8 cellular contexts compared by ENCODE assay signal in the genomic region with DNA sequence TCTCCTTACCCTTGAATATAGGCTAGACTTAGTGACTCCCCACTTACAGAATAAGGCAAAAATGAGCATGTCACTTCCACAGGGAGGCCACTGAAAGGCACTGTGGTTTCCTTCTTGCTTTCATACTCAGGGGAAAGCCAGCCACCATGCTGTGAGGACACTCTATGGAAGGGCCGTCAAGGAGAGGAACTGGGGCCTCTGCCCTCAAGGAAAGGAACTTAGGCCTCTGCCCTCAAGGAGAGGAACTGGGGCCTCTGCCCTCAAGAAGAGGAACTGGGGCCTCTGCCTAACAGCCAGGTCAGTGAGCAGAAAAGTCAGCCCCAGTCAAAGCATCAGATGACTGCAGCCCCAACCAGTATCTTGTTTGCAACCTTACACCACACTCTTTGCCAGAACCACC. TPM values are rescaled to one million over a fixed set of nuclear protein-coding genes. Genes with fewer than 3 reads are reported as not detected.
DNase-seq lines count a peak whose midpoint lies in the region; ATAC-seq and TF ChIP-seq lines count a peak whose summit lies in the region.

No MANE protein-coding gene starts in this region.

- peaks cover 7% of the 10 kb centered on the region for H3K27me3 Mint-ChIP-seq in endothelial cell (ENCODE audit: unreplicated experiment)

- H3K4me1 Mint-ChIP-seq in endothelial cell (ENCODE audit: unreplicated experiment), result no peaks in the 10 kb centered on the region

- H3K36me3 ChIP-seq in Panc1 (ENCODE audit: control insufficient read depth, insufficient read depth, low read length) (peaks cover 11% of the 10 kb centered on the region), lower lobe of right lung (peaks cover 69% of the 10 kb centered on the region)

- DNase-seq in Right ventricle myocardium inferior (ENCODE audit: missing footprints) (peak; percentile 67), cardiac septum (ENCODE audit: low spot score) (no peak), Panc1 (ENCODE audit: low read depth, low spot score) (no peak), lower lobe of right lung (peak; percentile 71), endothelial cell (ENCODE audit: low spot score) (no peak), OCI-M2 (lab: John Stamatoyannopoulos, UW; ENCODE audit: unreplicated experiment) (no peak), T1000 (lab: John Stamatoyannopoulos, UW) (no peak)

- no peak overlapping the region for H3K4me3 Mint-ChIP-seq in endothelial cell (ENCODE audit: unreplicated experiment)

- peaks cover 26% of the 10 kb centered on the region for H3K36me3 Mint-ChIP-seq in endothelial cell (ENCODE audit: low read depth, unreplicated experiment)

- H3K4me1 ChIP-seq in Panc1 (ENCODE audit: control insufficient read depth, insufficient read depth, low read length), result no peaks in the 10 kb centered on the region
- H3K4me1 ChIP-seq in lower lobe of right lung, result no peaks in the 10 kb centered on the region

- H3K9me3 Mint-ChIP-seq in endothelial cell (ENCODE audit: unreplicated experiment), result no peaks in the 10 kb centered on the region

- in situ Hi-C loops in Panc1 (cut with HindIII; ENCODE audit: low pct_unique_long_range_greater_than_20kb, low sequenced_read_pairs), result no loop called here

- intact Hi-C loops in Right ventricle myocardium inferior (cut with DNase I) (no loop called here), cardiac septum (cut with DNase I) (no loop called here), Panc1 (cut with micrococcal nuclease; ENCODE audit: unreplicated experiment) (no loop called here), lower lobe of right lung (cut with DNase I) (no loop called here)

- TF ChIP-seq CTCF in Panc1 (IDR thresholded peaks at IDR 0.05), result no peak
- no peak for TF ChIP-seq CTCF in lower lobe of right lung (IDR thresholded peaks at IDR 0.05)
- no peak for TF ChIP-seq CTCF in endothelial cell (IDR thresholded peaks at IDR 0.05; ENCODE audit: unreplicated experiment)

- no peaks in the 10 kb centered on the region for H3K9me3 ChIP-seq in Panc1 (ENCODE audit: control insufficient read depth, insufficient read depth, low read depth, low read length)
- H3K9me3 ChIP-seq in lower lobe of right lung, result no peaks in the 10 kb centered on the region

- ATAC-seq in Right ventricle myocardium inferior (peak; percentile 72), HG02943 (IDR thresholded peaks at IDR 0.05; ENCODE audit: low read depth, unreplicated experiment) (peak; percentile 96), Panc1 (no peak), lower lobe of right lung (peak; percentile 85 to 96)

- TSS peak; percentile 23 for BruUV-seq in Panc1 (replicated peaks; lab: Mats Ljungman, UMichigan)

- no peak overlapping the region for H3K27ac Mint-ChIP-seq in endothelial cell (ENCODE audit: unreplicated experiment)

- H3K27ac ChIP-seq in Panc1 (ENCODE audit: low read length) (no peak overlapping the region), lower lobe of right lung (no peak overlapping the region)

- CTCF ChIA-PET in Panc1 (lab: Charles Lee), result interaction anchor here (0.5 kb wide), 1 partner anchor 216 kb away, joined by 3 read pairs; no protein-coding TSS in a partner anchor

- POLR2A ChIA-PET in Panc1 (lab: Charles Lee), result no interaction called here

- no peaks in the 10 kb centered on the region for H3K27me3 ChIP-seq in Panc1 (ENCODE audit: control insufficient read depth, insufficient read depth, low read length)
- H3K27me3 ChIP-seq in lower lobe of right lung (ENCODE audit: low read depth), result no peaks in the 10 kb centered on the region

- H3K4me3 ChIP-seq in Panc1 (ENCODE audit: low read depth in 2 of 2, low read length in 2 of 2) (no peak overlapping the region), lower lobe of right lung (no peak overlapping the region)

RNA-seq across cellular contexts. Expression of a gene that starts 30.1 kb away (rescaled TPM):
- total RNA-seq in Right ventricle myocardium inferior (86.9 TPM), cardiac septum (86.9 TPM), Panc1 (2021; ENCODE audit: unreplicated experiment) (86.8 TPM), lower lobe of right lung (98.9 TPM), endothelial cell (ENCODE audit: unreplicated experiment) (78.4 TPM)
- 46.6 TPM for polyA plus RNA-seq in Panc1 (2012; ENCODE audit: insufficient read length)

RNA-seq across cellular contexts. Expression of a gene that starts 30.5 kb away (rescaled TPM):
- 2.5 TPM for total RNA-seq in Right ventricle myocardium inferior
- 3.0 TPM for total RNA-seq in cardiac septum
- total RNA-seq in Panc1 (2021; ENCODE audit: unreplicated experiment), result 33.5 TPM
- 18.5 TPM for polyA plus RNA-seq in Panc1 (2012; ENCODE audit: insufficient read length)
- 1.3 TPM for total RNA-seq in lower lobe of right lung
- total RNA-seq in endothelial cell (ENCODE audit: unreplicated experiment), result 22.4 TPM

RNA-seq across cellular contexts. Expression of a gene that starts 37.7 kb away (rescaled TPM):
- total RNA-seq in Right ventricle myocardium inferior, result 1.0 TPM
- 0.54 TPM for total RNA-seq in cardiac septum
- total RNA-seq in Panc1 (2021; ENCODE audit: unreplicated experiment), result 22.2 TPM
- 8.6 TPM for polyA plus RNA-seq in Panc1 (2012; ENCODE audit: insufficient read length)
- 2.1 TPM for total RNA-seq in lower lobe of right lung
- 5.4 TPM for total RNA-seq in endothelial cell (ENCODE audit: unreplicated experiment)

Comparison
In these comparisons a context has a peak if more than half of its experiments do, and no peak if none do; other contexts are left out.
1. DNase-seq: peak in Right ventricle myocardium inferior (single experiment) and lower lobe of right lung (single experiment); none in cardiac septum (single experiment), Panc1 (single experiment), endothelial cell (single experiment), OCI-M2 (single experiment) and T1000 (single experiment).